8 cellular contexts compared by ENCODE assay signal in genomic region chr7:139075031-139075652, GRCh38.
A peak's percentile ranks its signal among the peaks of the same experiment; 100 is the strongest.
DNase-seq lines count a peak whose midpoint lies in the region; ATAC-seq lines count a peak whose summit lies in the region.

No MANE protein-coding gene starts in this region.

- peak; percentile 91 for ATAC-seq in HG02798 (IDR thresholded peaks at IDR 0.05; ENCODE audit: poor library complexity, unreplicated experiment)

- DNase-seq in NCI-H510A treated with DMSO at 0.1 percent for 48 hours (lab: John Stamatoyannopoulos, UW) (peak; percentile 61), NCI-H510A (lab: John Stamatoyannopoulos, UW) (no peak), NCI-H1417 (lab: John Stamatoyannopoulos, UW) (peak; percentile 68 to 87 (median 81)), T-helper 1 cell (peak; percentile 31 to 79 (median 55)), anterior cingulate cortex (lab: John Stamatoyannopoulos, UW) (peak in 49 of 58 donors; percentile 3 to 68 (median 28)), hepatic stellate cell (ENCODE audit: low spot score) (peak; percentile 72), skeletal muscle cell (ENCODE audit: low read depth) (peak; percentile 34)

- H3K4me3 ChIP-seq in skeletal muscle cell (ENCODE audit: low read depth, low read length), result no peak overlapping the region
